In genomic region chr10:14162626-14163344, GRCh38 we compare ENCODE assay signal across 31 cellular contexts.
DNase-seq lines count a peak whose midpoint lies in the region; TF ChIP-seq lines count a peak whose summit lies in the region.
"Had no signal": no experiment of that assay in that cellular context is flagged by ENCODE, and none has a peak within 500 bp of the region (broad histone marks: within the 10 kb centered on the region; RNA-seq: fewer than 3 reads in every experiment).

No MANE protein-coding gene starts in this region.

- peaks cover 39% of the 10 kb centered on the region for H3K27me3 ChIP-seq in smooth muscle cell (ENCODE audit: low read depth)
- H3K27me3 ChIP-seq: BLaER1, brain microvascular endothelial cell, right lobe of liver had no signal

- H3K4me3 ChIP-seq in smooth muscle cell: peak overlapping the region; percentile 4
- H3K4me3 ChIP-seq: BLaER1, right lobe of liver, stomach, tibial artery had no signal

- H3K79me2 ChIP-seq in smooth muscle cell (ENCODE audit: low read depth): no peaks in the 10 kb centered on the region
- H3K79me2 ChIP-seq: parathyroid adenoma had no signal

- no peak overlapping the region for H3K9ac ChIP-seq in smooth muscle cell (ENCODE audit: low read depth)
- H3K9ac ChIP-seq: BLaER1, parathyroid adenoma, SK-N-SH had no signal

- H3K4me2 ChIP-seq in smooth muscle cell: no peak overlapping the region
- H3K4me2 ChIP-seq: BLaER1, SK-N-SH had no signal

- H3K36me3 ChIP-seq in smooth muscle cell (ENCODE audit: low read depth): no peaks in the 10 kb centered on the region
- H3K36me3 ChIP-seq: BLaER1, brain microvascular endothelial cell, right lobe of liver, stomach, tibial artery had no signal

- WGBS in smooth muscle cell (ENCODE audit: low lambda C conversion rate): 80% methylated on average over 5 of the region's 5 CpGs

- DNase-seq in NCI-H1048 (lab: John Stamatoyannopoulos, UW) (peak; percentile 41), astrocyte of the hippocampus (ENCODE audit: low read depth, low spot score) (peak; percentile 20), left kidney (ENCODE audit: low read depth, low spot score) (peak; percentile 34), smooth muscle cell (lab: John Stamatoyannopoulos, UW; ENCODE audit: unreplicated experiment) (no peak), DMS79 (lab: John Stamatoyannopoulos, UW) (no peak), GM13977 (ENCODE audit: low spot score) (no peak)
- DNase-seq in activated effector memory CD4-positive, alpha-beta T cell treated with Interleukin-2 at 50 U/mL for 16 hours: no peak
- DNase-seq: activated CD4-positive, alpha-beta T cell treated with anti-CD3 and anti-CD28 coated beads, Interleukin-2, amount 50 U/mL, for 4 hours; activated CD8-positive, alpha-beta memory T cell treated with anti-CD3 and anti-CD28 coated beads, Interleukin-2, amount 10 ng/mL, durations not matched to agents 7 days and 5 days; activated naive CD4-positive, alpha-beta T cell; activated T-cell treated with anti-CD3 and anti-CD28 coated beads, Interleukin-2, amount 50 U/mL, for 48 hours; brain microvascular endothelial cell; cerebellar nuclear complex; dorsolateral prefrontal cortex; HCEC 1CT; immature natural killer cell; Karpas-422; left colon; mammary epithelial cell; MV-4-11; NCI-H1694; NCI-H446 treated with DMSO at 0.1 percent for 48 hours; nephron progenitor cell; right lobe of liver; SK-N-SH; stimulated activated CD4-positive, alpha-beta T cell treated with anti-CD3 and anti-CD28 coated beads, Interleukin-12 subunit alpha, Interleukin-12 subunit beta, amount 100 ng/mL, for 4 hours; stimulated activated CD4-positive, alpha-beta T cell treated with anti-CD3 and anti-CD28 coated beads, Interleukin-2, amount 100 ng/mL, for 48 hours; stomach; tibial artery had no signal

- peaks cover 9% of the 10 kb centered on the region for H3K4me1 ChIP-seq in smooth muscle cell (ENCODE audit: low read depth)
- H3K4me1 ChIP-seq: BLaER1, parathyroid adenoma, right lobe of liver, tibial artery had no signal

- H3K27ac ChIP-seq in smooth muscle cell (ENCODE audit: low read depth): no peak overlapping the region
- H3K27ac ChIP-seq: BLaER1, brain microvascular endothelial cell, dorsolateral prefrontal cortex, parathyroid adenoma, right lobe of liver, stomach, tibial artery had no signal

- H2AFZ ChIP-seq in smooth muscle cell (ENCODE audit: low read depth): no peak overlapping the region
- H2AFZ ChIP-seq: parathyroid adenoma had no signal

- H3F3A ChIP-seq in smooth muscle cell (ENCODE audit: low read depth): no peaks in the 10 kb centered on the region

- TF ChIP-seq CTCF in smooth muscle cell (IDR thresholded peaks at IDR 0.05; ENCODE audit: borderline replicate concordance, insufficient read depth, poor library complexity, severe bottlenecking): no peak
- no peak for TF ChIP-seq CTCF in GM13977 (IDR thresholded peaks at IDR 0.05; ENCODE audit: extremely low read depth, insufficient read depth, missing control alignments)

- in situ Hi-C loops in GM13977 (cut with MboI; ENCODE audit: low pct_unique_long_range_greater_than_20kb, low sequenced_read_pairs, unreplicated experiment): no loop called here

- H4K20me1 ChIP-seq in smooth muscle cell (ENCODE audit: low read depth): no peaks in the 10 kb centered on the region
- H4K20me1 ChIP-seq: BLaER1 had no signal

- H3K9me3 ChIP-seq in smooth muscle cell (replicated peaks; ENCODE audit: low read depth): no peaks in the 10 kb centered on the region
- H3K9me3 ChIP-seq: BLaER1, right lobe of liver, SK-N-SH, stomach, tibial artery had no signal

Comparison
In these comparisons a context has a peak if more than half of its experiments do, and no peak if none do; other contexts are left out.
1. DNase-seq: peak in NCI-H1048 (single experiment), astrocyte of the hippocampus (single experiment) and left kidney (single experiment); none in smooth muscle cell (single experiment), DMS79 (single experiment), activated effector memory CD4-positive, alpha-beta T cell treated with Interleukin-2 at 50 U/mL for 16 hours (single experiment) and GM13977 (single experiment).